Comparison of ENCODE assay signal across 8 cellular contexts in the genomic region with DNA sequence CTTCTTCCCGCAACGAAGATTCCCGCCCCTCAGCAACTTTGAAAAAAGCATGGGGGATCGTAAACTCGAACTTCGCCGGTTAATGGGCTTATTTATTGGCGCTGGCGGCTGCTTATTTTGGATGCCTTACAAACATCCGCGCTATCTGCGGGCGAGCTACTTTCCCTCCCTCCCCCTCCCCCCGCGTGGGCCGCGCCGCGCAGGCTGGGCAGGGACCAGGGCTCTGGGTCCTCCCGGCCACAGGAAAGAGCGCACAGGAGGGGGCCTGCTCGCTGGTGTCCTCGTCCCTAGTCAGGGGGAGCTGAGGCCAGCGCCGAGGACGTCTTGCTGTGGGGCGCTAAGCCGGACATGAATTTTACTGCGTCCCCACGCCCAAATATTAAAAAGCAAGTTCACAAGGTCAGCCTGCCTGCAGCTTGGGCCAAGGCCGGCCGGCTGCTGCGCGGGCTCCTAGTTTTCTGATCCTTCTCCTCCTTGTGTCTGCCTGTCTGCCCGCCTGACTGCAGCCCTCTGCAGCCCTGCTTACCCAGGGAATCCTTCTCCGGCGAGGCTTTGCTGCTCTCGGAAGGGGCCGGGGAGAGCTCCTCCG. TPM values are rescaled to one million over a fixed set of nuclear protein-coding genes. Genes with fewer than 3 reads are reported as not detected.
DNase-seq lines count a peak whose midpoint lies in the region; ATAC-seq and TF ChIP-seq lines count a peak whose summit lies in the region.

No MANE protein-coding gene starts in this region.

- no peak for TF ChIP-seq CTCF in OCI-LY7 (conservative IDR thresholded peaks at IDR 0.05; ENCODE audit: low read length)
- TF ChIP-seq CTCF in esophagus squamous epithelium (IDR thresholded peaks at IDR 0.05), result no peak
- no peak for TF ChIP-seq CTCF in parathyroid adenoma (IDR thresholded peaks at IDR 0.05)

- no peaks in the 10 kb centered on the region for H3K36me3 ChIP-seq in OCI-LY7 (ENCODE audit: insufficient read depth, low read length)
- no peaks in the 10 kb centered on the region for H3K36me3 ChIP-seq in esophagus squamous epithelium
- no peaks in the 10 kb centered on the region for H3K36me3 ChIP-seq in parathyroid adenoma (ENCODE audit: control insufficient read depth, insufficient read depth, low read length)

- peak overlapping the region; percentile 42; the same call in 1 of the 2 replicates for H3K4me2 ChIP-seq in OCI-LY7 (ENCODE audit: low read length)
- peak overlapping the region; percentile 44 for H3K4me2 ChIP-seq in parathyroid adenoma (ENCODE audit: low read length)

- no peak for TF ChIP-seq POLR2A in esophagus squamous epithelium (IDR thresholded peaks at IDR 0.05)

- DNase-seq in NCI-H82 (lab: John Stamatoyannopoulos, UW) (peak; percentile 56), NCI-H82 treated with DMSO at 0.1 percent for 48 hours (lab: John Stamatoyannopoulos, UW; ENCODE audit: unreplicated experiment) (no peak), OCI-LY7 (ENCODE audit: low spot score) (no peak), esophagus squamous epithelium (lab: John Stamatoyannopoulos, UW) (no peak), T-helper 1 cell (no peak), SK-N-DZ (ENCODE audit: low spot score) (no peak)

- BruUV-seq in OCI-LY7 (replicated peaks; lab: Mats Ljungman, UMichigan), result no TSS peak

- H3K79me2 ChIP-seq in OCI-LY7 (ENCODE audit: insufficient read depth, low read depth, low read length) (no peaks in the 10 kb centered on the region), parathyroid adenoma (no peaks in the 10 kb centered on the region)

- CTCF ChIA-PET in OCI-LY7 (lab: Charles Lee; ENCODE audit: unreplicated experiment), result no interaction called here

- H3K9ac ChIP-seq in parathyroid adenoma, result no peak overlapping the region

- H3K9me2 ChIP-seq in OCI-LY7 (ENCODE audit: insufficient read depth, low read length), result no peaks in the 10 kb centered on the region

- H3K9me3 ChIP-seq in OCI-LY7 (ENCODE audit: low read length), result no peaks in the 10 kb centered on the region
- H3K9me3 ChIP-seq in esophagus squamous epithelium, result no peaks in the 10 kb centered on the region
- no peaks in the 10 kb centered on the region for H3K9me3 ChIP-seq in parathyroid adenoma (ENCODE audit: control insufficient read depth, low read length)

- H3K4me1 ChIP-seq in OCI-LY7 (ENCODE audit: insufficient read depth, low read length, poor library complexity, severe bottlenecking), result no peaks in the 10 kb centered on the region
- H3K4me1 ChIP-seq in esophagus squamous epithelium, result peaks cover 29 to 57% (median 34%) of the 10 kb centered on the region in 3 donors
- H3K4me1 ChIP-seq in parathyroid adenoma, result no peaks in the 10 kb centered on the region

- POLR2A ChIA-PET in OCI-LY7 (lab: Charles Lee), result no interaction called here

- no peak for ATAC-seq in GM18511 (IDR thresholded peaks at IDR 0.05; ENCODE audit: unreplicated experiment)

- no peaks in the 10 kb centered on the region for H4K20me1 ChIP-seq in OCI-LY7 (ENCODE audit: insufficient read depth, low read length)

- intact Hi-C loops in OCI-LY7 (cut with micrococcal nuclease; ENCODE audit: unreplicated experiment), result no loop called here
- intact Hi-C loops in esophagus squamous epithelium (cut with DNase I), result no loop called here

- no peak overlapping the region for H3K4me3 ChIP-seq in OCI-LY7 (ENCODE audit: low read depth, low read length, poor library complexity, severe bottlenecking)
- H3K4me3 ChIP-seq in esophagus squamous epithelium, result peak overlapping the region; percentile 19 to 70 (median 46)
- H3K4me3 ChIP-seq in parathyroid adenoma (ENCODE audit: low read depth, low read length), result no peak overlapping the region

- H3K27me3 ChIP-seq in esophagus squamous epithelium, result peaks cover 54 to 100% (median 71%) of the 10 kb centered on the region in 4 donors
- H3K27me3 ChIP-seq in parathyroid adenoma (ENCODE audit: control insufficient read depth, insufficient read depth, low read length), result peaks cover 50% of the 10 kb centered on the region

- H3K27ac ChIP-seq in OCI-LY7 (ENCODE audit: low read depth, low read length, poor library complexity, severe bottlenecking) (no peak overlapping the region), esophagus squamous epithelium (no peak overlapping the region), parathyroid adenoma (no peak overlapping the region)

- 7 to 17% methylated on average over 11 to 17 of the region's 40 CpGs for WGBS in esophagus squamous epithelium, 2 donors

- H2AFZ ChIP-seq in OCI-LY7 (ENCODE audit: low read length), result no peak overlapping the region
- no peak overlapping the region for H2AFZ ChIP-seq in parathyroid adenoma

RNA-seq across cellular contexts. Expression of a gene that starts 1.2 kb away (rescaled TPM):
- not detected in 2 replicates for total RNA-seq in OCI-LY7 (2014; rRNA removed; shearing (Covaris generic))
- total RNA-seq in OCI-LY7 (2022) (not detected in 2 replicates), esophagus squamous epithelium (not detected)
- polyA plus RNA-seq in SK-N-DZ (2014; cell fraction: cytosol; rRNA removed), result not detected in 2 replicates
- polyA plus RNA-seq in SK-N-DZ (2014; cell fraction: nucleus; rRNA removed), result not detected in 2 replicates

RNA-seq across cellular contexts. Expression of a gene that starts 7.6 kb away (rescaled TPM):
- total RNA-seq in OCI-LY7 (2014; rRNA removed; shearing (Covaris generic)), result not detected in 2 replicates
- total RNA-seq in OCI-LY7 (2022) (not detected in 2 replicates), esophagus squamous epithelium (1 to 10 TPM in 1 of 4 donors, under 1 TPM in 1, not detected in 2; 0.57 to 1.1 TPM)
- polyA plus RNA-seq in SK-N-DZ (2014; cell fraction: cytosol; rRNA removed), result 0.16 TPM in 1 of 2 replicates, not detected in the other
- polyA plus RNA-seq in SK-N-DZ (2014; cell fraction: nucleus; rRNA removed), result not detected in 2 replicates

RNA-seq across cellular contexts. Expression of a gene that starts 12.1 kb away (rescaled TPM):
- total RNA-seq in OCI-LY7 (2014; rRNA removed; shearing (Covaris generic)), result not detected in 2 replicates
- total RNA-seq in OCI-LY7 (2022) (not detected in 2 replicates), esophagus squamous epithelium (not detected)
- polyA plus RNA-seq in SK-N-DZ (2014; cell fraction: cytosol; rRNA removed), result not detected in 2 replicates
- not detected in 2 replicates for polyA plus RNA-seq in SK-N-DZ (2014; cell fraction: nucleus; rRNA removed)

RNA-seq across cellular contexts. Expression of a gene that starts 16.4 kb away (rescaled TPM):
- total RNA-seq in OCI-LY7 (2014; rRNA removed; shearing (Covaris generic)), result 4.1 and 6.0 TPM in 2 replicates
- 0.42 and 1.2 TPM in 2 replicates for total RNA-seq in OCI-LY7 (2022)
- total RNA-seq in esophagus squamous epithelium, result under 1 TPM; 0.23 to 0.76 (median 0.48) TPM
- polyA plus RNA-seq in SK-N-DZ (2014; cell fraction: cytosol; rRNA removed), result not detected in 2 replicates
- not detected in 2 replicates for polyA plus RNA-seq in SK-N-DZ (2014; cell fraction: nucleus; rRNA removed)

RNA-seq across cellular contexts. Expression of a gene that starts 20.5 kb away (rescaled TPM):
- 0.41 TPM in 1 of 2 replicates, not detected in the other for total RNA-seq in OCI-LY7 (2014; rRNA removed; shearing (Covaris generic))
- total RNA-seq in OCI-LY7 (2022), result 2.6 and 2.7 TPM in 2 replicates
- 1 to 10 TPM; 3.6 to 8.7 (median 6.6) TPM for total RNA-seq in esophagus squamous epithelium
- polyA plus RNA-seq in SK-N-DZ (2014; cell fraction: cytosol; rRNA removed), result not detected in 2 replicates
- not detected in 2 replicates for polyA plus RNA-seq in SK-N-DZ (2014; cell fraction: nucleus; rRNA removed)

Comparison
In these comparisons a context has a peak if more than half of its experiments do, and no peak if none do; other contexts are left out.
1. H3K4me3 ChIP-seq: peak in esophagus squamous epithelium (4 of 4); none in OCI-LY7 (single experiment) and parathyroid adenoma (single experiment).